1 cellular context compared by ENCODE assay signal in the genomic region with DNA sequence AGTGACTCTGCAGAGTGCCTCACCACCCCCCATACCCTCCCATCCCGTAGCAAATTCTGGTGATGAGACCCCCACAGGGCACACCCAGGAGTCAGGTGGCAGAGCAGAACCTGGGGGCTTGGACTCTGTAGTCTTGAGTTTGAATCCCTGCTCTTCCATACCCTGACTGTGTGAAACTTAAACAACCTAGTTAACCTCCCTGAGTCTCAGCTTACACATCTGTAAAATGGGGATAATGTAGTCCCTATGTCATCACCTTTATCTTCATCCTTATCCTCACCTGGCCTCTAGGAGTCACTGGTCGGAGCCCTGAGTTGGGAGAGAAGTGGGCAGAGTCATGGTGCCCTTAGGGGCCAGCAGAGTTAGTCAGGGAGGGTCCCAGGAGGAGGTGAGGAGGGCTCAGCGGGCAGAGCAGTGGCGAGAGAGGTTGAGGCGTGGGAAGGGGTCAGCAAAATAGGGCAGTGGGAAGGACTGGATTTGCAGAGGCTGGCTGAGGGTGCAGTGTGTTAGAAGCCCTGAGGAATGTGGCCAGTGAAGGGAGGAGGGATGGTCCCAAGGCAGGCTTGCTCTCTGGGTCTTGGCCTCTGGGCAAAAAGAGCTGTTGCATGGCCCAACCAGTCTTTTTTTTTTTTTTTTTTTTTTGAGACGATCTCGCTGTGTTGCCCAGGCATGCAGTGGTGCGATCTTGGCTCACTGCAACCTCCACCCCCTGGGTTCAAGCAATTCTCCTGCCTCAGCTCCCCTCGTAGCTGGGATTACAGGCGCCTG.
TF ChIP-seq lines count a peak whose summit lies in the region.

No MANE protein-coding gene starts in this region.

TF ChIP-seq in HepG2, 621 proteins besides CTCF, POLR2A, EP300 and RAD21:
- TF ChIP-seq SRSF9 (IDR thresholded peaks at IDR 0.05; ENCODE audit: borderline replicate concordance, insufficient read depth, low read depth, low read length, poor library complexity, severe bottlenecking) (no peak), MXD4 (CRISPR knock-in tag; IDR thresholded peaks at IDR 0.05) (no peak), ZFP90 (CRISPR knock-in tag; IDR thresholded peaks at IDR 0.05; ENCODE audit: borderline replicate concordance) (no peak), ZNF776 (CRISPR knock-in tag; IDR thresholded peaks at IDR 0.05) (no peak), ZNF629 (CRISPR knock-in tag; conservative IDR thresholded peaks at IDR 0.05) (peak; percentile 82), SMAD3 (CRISPR knock-in tag; IDR thresholded peaks at IDR 0.05) (no peak), CHD4 (IDR thresholded peaks at IDR 0.05; ENCODE audit: borderline replicate concordance, low read length) (peak; percentile 60; the same call in 1 of the 2 replicates)
- TF ChIP-seq, protein P1, sequence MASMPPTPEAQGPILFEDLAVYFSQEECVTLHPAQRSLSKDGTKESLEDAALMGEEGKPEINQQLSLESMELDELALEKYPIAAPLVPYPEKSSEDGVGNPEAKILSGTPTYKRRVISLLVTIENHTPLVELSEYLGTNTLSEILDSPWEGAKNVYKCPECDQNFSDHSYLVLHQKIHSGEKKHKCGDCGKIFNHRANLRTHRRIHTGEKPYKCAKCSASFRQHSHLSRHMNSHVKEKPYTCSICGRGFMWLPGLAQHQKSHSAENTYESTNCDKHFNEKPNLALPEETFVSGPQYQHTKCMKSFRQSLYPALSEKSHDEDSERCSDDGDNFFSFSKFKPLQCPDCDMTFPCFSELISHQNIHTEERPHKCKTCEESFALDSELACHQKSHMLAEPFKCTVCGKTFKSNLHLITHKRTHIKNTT (CRISPR knock-in tag; IDR thresholded peaks at IDR 0.05) = no peak
- TF ChIP-seq, protein P2, sequence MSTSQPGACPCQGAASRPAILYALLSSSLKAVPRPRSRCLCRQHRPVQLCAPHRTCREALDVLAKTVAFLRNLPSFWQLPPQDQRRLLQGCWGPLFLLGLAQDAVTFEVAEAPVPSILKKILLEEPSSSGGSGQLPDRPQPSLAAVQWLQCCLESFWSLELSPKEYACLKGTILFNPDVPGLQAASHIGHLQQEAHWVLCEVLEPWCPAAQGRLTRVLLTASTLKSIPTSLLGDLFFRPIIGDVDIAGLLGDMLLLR (CRISPR knock-in tag; IDR thresholded peaks at IDR 0.05) = no peak
- TF ChIP-seq, protein P3, sequence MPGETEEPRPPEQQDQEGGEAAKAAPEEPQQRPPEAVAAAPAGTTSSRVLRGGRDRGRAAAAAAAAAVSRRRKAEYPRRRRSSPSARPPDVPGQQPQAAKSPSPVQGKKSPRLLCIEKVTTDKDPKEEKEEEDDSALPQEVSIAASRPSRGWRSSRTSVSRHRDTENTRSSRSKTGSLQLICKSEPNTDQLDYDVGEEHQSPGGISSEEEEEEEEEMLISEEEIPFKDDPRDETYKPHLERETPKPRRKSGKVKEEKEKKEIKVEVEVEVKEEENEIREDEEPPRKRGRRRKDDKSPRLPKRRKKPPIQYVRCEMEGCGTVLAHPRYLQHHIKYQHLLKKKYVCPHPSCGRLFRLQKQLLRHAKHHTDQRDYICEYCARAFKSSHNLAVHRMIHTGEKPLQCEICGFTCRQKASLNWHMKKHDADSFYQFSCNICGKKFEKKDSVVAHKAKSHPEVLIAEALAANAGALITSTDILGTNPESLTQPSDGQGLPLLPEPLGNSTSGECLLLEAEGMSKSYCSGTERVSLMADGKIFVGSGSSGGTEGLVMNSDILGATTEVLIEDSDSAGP (CRISPR knock-in tag; IDR thresholded peaks at IDR 0.05; ENCODE audit: borderline replicate concordance) = no peak
